In the genomic region with DNA sequence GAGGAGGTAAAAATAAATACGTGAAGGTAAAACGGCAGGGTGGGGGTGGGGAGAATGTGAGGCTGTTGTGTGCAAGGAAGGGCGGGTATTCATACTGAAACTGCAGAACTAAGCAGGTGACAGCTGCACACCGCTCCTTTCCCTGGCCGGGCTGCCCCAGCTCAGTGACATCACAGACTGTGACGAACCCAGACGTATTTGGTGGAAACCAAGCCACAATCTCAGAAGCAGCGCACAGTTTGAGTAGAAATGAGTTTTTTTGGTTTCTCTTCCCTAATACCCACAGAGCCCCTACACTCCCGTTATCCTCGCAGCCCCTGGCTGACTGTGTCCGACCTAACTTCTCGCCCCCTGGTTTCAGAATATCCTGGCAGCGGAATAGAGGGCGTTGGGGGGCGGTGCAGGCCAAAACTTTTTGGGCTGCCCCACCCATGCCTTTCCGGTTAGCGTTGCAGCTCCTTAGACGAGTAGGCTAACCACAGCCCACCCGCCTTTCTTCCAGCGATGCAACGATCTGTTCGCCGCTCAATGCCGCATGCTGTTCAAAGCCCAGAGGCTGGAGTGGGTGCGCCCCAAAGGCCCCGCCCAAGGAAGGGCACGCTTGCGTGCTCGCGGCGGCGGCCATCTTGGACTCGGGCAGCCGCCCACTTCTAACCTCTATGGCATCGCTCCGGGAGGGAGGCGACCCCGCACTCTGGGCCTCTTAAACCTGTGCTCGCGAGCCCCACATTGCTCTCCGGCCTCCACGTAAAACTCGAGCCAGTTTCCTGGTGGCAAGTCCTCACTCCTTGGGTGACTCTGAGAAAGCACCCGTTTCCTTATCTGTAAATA, we compare ENCODE assay signal across 8 cellular contexts. TPM values are rescaled to one million over a fixed set of nuclear protein-coding genes. Genes with fewer than 3 reads are reported as not detected.
DNase-seq lines count a peak whose midpoint lies in the region; ATAC-seq and TF ChIP-seq lines count a peak whose summit lies in the region.

No MANE protein-coding gene starts in this region.

- peak overlapping the region; percentile 88 to 89 for H3K27ac ChIP-seq in coronary artery
- H3K27ac ChIP-seq in liver (ENCODE audit: low read depth in 1 of 2, low read length in 2 of 2), result peak overlapping the region; percentile 63 to 85

- CTCF ChIA-PET in activated CD4-positive, alpha-beta T cell treated with anti-CD3 and anti-CD28 coated beads, Interleukin-2, amount 10 ng/mL, durations not matched to agents 7 days and 5 days (lab: Charles Lee), result interaction anchor here (0.9 to 3.0 kb wide), 6 partner anchors 8 to 226 kb away, joined by 3 to 8 read pairs (median 4); a partner anchor contains a TSS

- H3K27me3 Mint-ChIP-seq in activated CD4-positive, alpha-beta T cell treated with anti-CD3 and anti-CD28 coated beads, Interleukin-2, amount 10 ng/mL, durations not matched to agents 7 days and 5 days, result no peaks in the 10 kb centered on the region

- DNase-seq in BE2C, result peak; percentile 87
- DNase-seq in GM19238 (ENCODE audit: insufficient read length, low spot score), result peak; percentile 96
- DNase-seq in NCI-H526 (lab: John Stamatoyannopoulos, UW), result peak; percentile 51 to 90
- DNase-seq in activated CD4-positive, alpha-beta T cell treated with anti-CD3 and anti-CD28 coated beads, Interleukin-2, amount 10 ng/mL, durations not matched to agents 7 days and 5 days, result peak; percentile 97
- DNase-seq in coronary artery (ENCODE audit: low spot score), result peak; percentile 89
- peak; percentile 92 for DNase-seq in stimulated activated CD4-positive, alpha-beta T cell treated with anti-CD3 and anti-CD28 coated beads, Interleukin-4, amount 100 ng/mL, for 24 hours

- no peaks in the 10 kb centered on the region for H3K9me3 Mint-ChIP-seq in activated CD4-positive, alpha-beta T cell treated with anti-CD3 and anti-CD28 coated beads, Interleukin-2, amount 10 ng/mL, durations not matched to agents 7 days and 5 days

- H3K4me1 ChIP-seq in BE2C (no peaks in the 10 kb centered on the region), liver (ENCODE audit: control insufficient read depth in 4 of 4, insufficient read depth in 4 of 4, low read length in 3 of 4) (peaks cover 2 to 14% (median 7%) of the 10 kb centered on the region in 4 donors)

- peak overlapping the region; percentile 100 for H3K27ac Mint-ChIP-seq in activated CD4-positive, alpha-beta T cell treated with anti-CD3 and anti-CD28 coated beads, Interleukin-2, amount 10 ng/mL, durations not matched to agents 7 days and 5 days

- H3K36me3 ChIP-seq in BE2C, result peaks cover 15% of the 10 kb centered on the region
- H3K36me3 ChIP-seq in liver (ENCODE audit: control insufficient read depth in 4 of 4, insufficient read depth in 3 of 4, low read depth in 1 of 4, low read length in 3 of 4), result peaks cover 0 to 17% (median 13%) of the 10 kb centered on the region in 4 donors

- POLR2A ChIA-PET in activated CD4-positive, alpha-beta T cell treated with anti-CD3 and anti-CD28 coated beads, Interleukin-2, amount 10 ng/mL, durations not matched to agents 7 days and 5 days (lab: Charles Lee), result interaction anchor here (0.7 to 1.5 kb wide), 4 partner anchors 9 to 160 kb away, joined by 3 to 5 read pairs (median 4); a partner anchor contains a TSS

- H3K4me3 Mint-ChIP-seq in activated CD4-positive, alpha-beta T cell treated with anti-CD3 and anti-CD28 coated beads, Interleukin-2, amount 10 ng/mL, durations not matched to agents 7 days and 5 days, result peak overlapping the region; percentile 82

- TF ChIP-seq CTCF in BE2C (IDR thresholded peaks at IDR 0.05; ENCODE audit: low read depth, low read length) (no peak), coronary artery (IDR thresholded peaks at IDR 0.05) (no peak), liver (IDR thresholded peaks at IDR 0.05; ENCODE audit: low read depth, low read length, missing input control) (no peak)

- H3K4me3 ChIP-seq in BE2C (ENCODE audit: low read depth, low read length) (peak overlapping the region; percentile 87), coronary artery (peak overlapping the region; percentile 76), liver (ENCODE audit: low read depth in 1 of 3, low read length in 3 of 3) (peak overlapping the region; percentile 60 to 71 (median 68))

- ATAC-seq in HG03378 (IDR thresholded peaks at IDR 0.05; ENCODE audit: unreplicated experiment), result peak; percentile 72

- peaks cover 54% of the 10 kb centered on the region for H3K4me1 Mint-ChIP-seq in activated CD4-positive, alpha-beta T cell treated with anti-CD3 and anti-CD28 coated beads, Interleukin-2, amount 10 ng/mL, durations not matched to agents 7 days and 5 days

- TF ChIP-seq RAD21 in liver (IDR thresholded peaks at IDR 0.05), result peak; percentile 16 to 25

- H3K36me3 Mint-ChIP-seq in activated CD4-positive, alpha-beta T cell treated with anti-CD3 and anti-CD28 coated beads, Interleukin-2, amount 10 ng/mL, durations not matched to agents 7 days and 5 days (ENCODE audit: low read depth), result peaks cover 60% of the 10 kb centered on the region

- WGBS in liver, result 1% methylated on average over 44 of the region's 44 CpGs

- H3K9ac ChIP-seq in liver (ENCODE audit: low read depth in 1 of 2, low read length in 2 of 2), result peak overlapping the region in 1 of 2 donors; percentile 32

- H3K27me3 ChIP-seq in BE2C (no peaks in the 10 kb centered on the region), liver (ENCODE audit: control insufficient read depth in 4 of 4, insufficient read depth in 4 of 4, low read length in 3 of 4) (no peaks in the 10 kb centered on the region)

- no peaks in the 10 kb centered on the region for H3K9me3 ChIP-seq in BE2C
- H3K9me3 ChIP-seq in liver (ENCODE audit: control insufficient read depth in 4 of 4, low read length in 3 of 4), result no peaks in the 10 kb centered on the region

TF ChIP-seq in liver, 16 proteins besides CTCF, POLR2A, EP300 and RAD21:
- TF ChIP-seq YY1 (IDR thresholded peaks at IDR 0.05) (peak; percentile 100), TAF1 (conservative IDR thresholded peaks at IDR 0.05) (peak; percentile 51), NR2F2 (IDR thresholded peaks at IDR 0.05) (peak; percentile 43), FOXA2 (IDR thresholded peaks at IDR 0.05) (no peak), SP1 (IDR thresholded peaks at IDR 0.05) (peak; percentile 51)
- TF ChIP-seq, protein P1, sequence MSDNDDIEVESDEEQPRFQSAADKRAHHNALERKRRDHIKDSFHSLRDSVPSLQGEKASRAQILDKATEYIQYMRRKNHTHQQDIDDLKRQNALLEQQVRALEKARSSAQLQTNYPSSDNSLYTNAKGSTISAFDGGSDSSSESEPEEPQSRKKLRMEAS (IDR thresholded peaks at IDR 0.05), result peak; percentile 84

RNA-seq across cellular contexts. Expression of a gene that starts 9.1 kb away (rescaled TPM):
- 47.1 TPM for polyA plus RNA-seq in BE2C (2012; ENCODE audit: insufficient read depth, insufficient read length, low read depth)
- 10 to 100 TPM; 69.2 to 77.6 TPM for total RNA-seq in activated CD4-positive, alpha-beta T cell treated with anti-CD3 and anti-CD28 coated beads, Interleukin-2, amount 10 ng/mL, durations not matched to agents 7 days and 5 days
- total RNA-seq in liver, result 1 to 10 TPM; 4.4 to 6.1 TPM
- polyA plus RNA-seq in liver, result 1 to 10 TPM; 2.4 to 8.7 TPM

RNA-seq across cellular contexts. Expression of a gene that starts 50.1 kb away (rescaled TPM):
- polyA plus RNA-seq in BE2C (2012; ENCODE audit: insufficient read depth, insufficient read length, low read depth), result 0.09 TPM
- 10 to 100 TPM; 64.2 to 65.8 TPM for total RNA-seq in activated CD4-positive, alpha-beta T cell treated with anti-CD3 and anti-CD28 coated beads, Interleukin-2, amount 10 ng/mL, durations not matched to agents 7 days and 5 days
- 1 to 10 TPM in 1 of 2 donors, under 1 TPM in 1; 0.75 to 2.8 TPM for total RNA-seq in liver
- under 1 TPM; 0.49 to 0.67 TPM for polyA plus RNA-seq in liver

Comparison
In these comparisons a context has a peak if more than half of its experiments do, and no peak if none do; other contexts are left out.
1. Peak in every context shown above with its lines: DNase-seq, ATAC-seq, H3K4me3 ChIP-seq and H3K27ac ChIP-seq.
2. RNA of a gene that starts 9.1 kb away (total RNA-seq): 69.2 to 77.6 TPM in activated CD4-positive, alpha-beta T cell treated with anti-CD3 and anti-CD28 coated beads, Interleukin-2, amount 10 ng/mL, durations not matched to agents 7 days and 5 days; 4.4 to 6.1 TPM in liver; every median in the first group is over 4 times any median in the second.
3. RNA of a gene that starts 50.1 kb away (total RNA-seq): 64.2 to 65.8 TPM in activated CD4-positive, alpha-beta T cell treated with anti-CD3 and anti-CD28 coated beads, Interleukin-2, amount 10 ng/mL, durations not matched to agents 7 days and 5 days; 0.75 to 2.8 TPM in liver; every median in the first group is over 10 times any median in the second.